ENCODE assay signal across 15 cellular contexts in the genomic region with DNA sequence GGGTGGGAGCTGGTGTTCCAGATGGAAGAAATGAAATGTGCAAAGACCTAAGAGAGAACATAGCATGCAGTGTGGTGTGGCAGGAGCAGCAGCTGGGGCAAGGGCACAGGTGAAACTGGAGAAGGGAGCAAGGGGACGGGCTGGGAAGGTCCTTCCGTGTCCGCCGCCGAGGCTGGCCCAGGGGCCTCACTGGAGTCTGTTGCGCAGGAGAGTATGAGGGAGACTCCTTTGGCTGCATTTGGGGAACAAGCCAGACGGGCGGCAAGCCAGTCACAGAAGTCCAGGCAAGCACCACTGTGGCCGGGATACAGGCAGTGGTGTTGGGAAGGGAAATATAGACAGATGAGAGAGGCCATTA.
"Had no signal": no experiment of that assay in that cellular context is flagged by ENCODE, and none has a peak within 500 bp of the region (broad histone marks: within the 10 kb centered on the region; RNA-seq: fewer than 3 reads in every experiment).

No MANE protein-coding gene starts in this region.

- H3K4me3 ChIP-seq: esophagus muscularis mucosa, left lung, pancreas, skin epidermis had no signal

- H3K27ac ChIP-seq: esophagus muscularis mucosa, left lung, skin epidermis had no signal

- H3K36me3 ChIP-seq: esophagus muscularis mucosa, left lung, pancreas had no signal

- DNase-seq: activated CD4-positive, alpha-beta T cell treated with anti-CD3 and anti-CD28 coated beads, Interleukin-2, amount 10 ng/mL, durations not matched to agents 7 days and 5 days; activated effector memory CD4-positive, alpha-beta T cell treated with Interleukin-2 at 50 U/mL for 16 hours; activated naive CD8-positive, alpha-beta T cell treated with anti-CD3 and anti-CD28 coated beads, Interleukin-2, amount 10 ng/mL, durations not matched to agents 7 days and 5 days; aorta; foreskin fibroblast; pancreas; retina; SHP77 treated with DMSO at 0.1 percent for 48 hours; T-helper 9 cell had no signal

- H3K9me3 Mint-ChIP-seq: activated CD4-positive, alpha-beta T cell treated with anti-CD3 and anti-CD28 coated beads, Interleukin-2, amount 10 ng/mL, durations not matched to agents 7 days and 5 days; activated naive CD8-positive, alpha-beta T cell treated with anti-CD3 and anti-CD28 coated beads, Interleukin-2, amount 10 ng/mL, durations not matched to agents 7 days and 5 days; memory B cell; neural crest cell; type B pancreatic cell had no signal

- H3K27me3 Mint-ChIP-seq: activated CD4-positive, alpha-beta T cell treated with anti-CD3 and anti-CD28 coated beads, Interleukin-2, amount 10 ng/mL, durations not matched to agents 7 days and 5 days; activated naive CD8-positive, alpha-beta T cell treated with anti-CD3 and anti-CD28 coated beads, Interleukin-2, amount 10 ng/mL, durations not matched to agents 7 days and 5 days; memory B cell had no signal

- ATAC-seq: left lung, pancreas had no signal

- H3K27ac Mint-ChIP-seq: activated naive CD8-positive, alpha-beta T cell treated with anti-CD3 and anti-CD28 coated beads, Interleukin-2, amount 10 ng/mL, durations not matched to agents 7 days and 5 days; memory B cell; type B pancreatic cell had no signal

- H3K4me3 Mint-ChIP-seq: activated CD4-positive, alpha-beta T cell treated with anti-CD3 and anti-CD28 coated beads, Interleukin-2, amount 10 ng/mL, durations not matched to agents 7 days and 5 days; activated naive CD8-positive, alpha-beta T cell treated with anti-CD3 and anti-CD28 coated beads, Interleukin-2, amount 10 ng/mL, durations not matched to agents 7 days and 5 days; memory B cell; neural crest cell; type B pancreatic cell had no signal

- H3K27me3 ChIP-seq: esophagus muscularis mucosa, left lung, pancreas had no signal

- H3K9me3 ChIP-seq: esophagus muscularis mucosa, left lung, pancreas had no signal
